In the genomic region with DNA sequence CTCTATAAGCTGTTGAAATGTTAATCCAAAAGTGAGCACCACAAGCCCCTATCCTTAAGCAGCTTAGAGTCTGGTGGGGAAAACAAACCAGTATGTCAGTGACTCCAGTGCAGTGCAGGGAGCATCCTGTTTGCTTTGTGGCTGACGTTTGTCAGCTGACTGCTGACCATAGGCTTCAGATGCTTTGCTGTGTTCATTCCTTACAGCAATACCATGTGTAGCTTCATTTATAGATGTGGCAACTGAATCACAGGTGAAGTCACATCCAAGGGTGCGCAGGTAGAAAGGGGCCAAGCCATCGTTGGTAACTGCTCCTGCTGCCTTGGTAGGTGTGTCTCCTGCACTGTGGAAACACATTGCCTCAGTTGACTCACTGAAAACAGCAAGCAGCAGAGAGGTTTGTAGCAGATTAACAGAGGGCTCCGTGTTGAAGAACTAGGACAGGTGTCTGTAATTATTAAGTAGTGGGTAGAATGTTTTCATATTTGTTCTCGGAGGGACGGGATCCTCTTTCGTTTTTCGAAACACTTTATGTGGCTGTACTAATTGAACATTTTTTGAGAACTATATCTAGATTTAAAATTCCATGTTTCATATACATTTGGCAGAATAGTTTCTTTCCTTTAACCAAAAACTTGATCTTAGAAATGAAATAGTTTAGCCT, we compare ENCODE assay signal across 8 cellular contexts. TPM values are rescaled to one million over a fixed set of nuclear protein-coding genes. Genes with fewer than 3 reads are reported as not detected.
A peak's percentile ranks its signal among the peaks of the same experiment; 100 is the strongest.
DNase-seq lines count a peak whose midpoint lies in the region; FAIRE-seq and TF ChIP-seq lines count a peak whose summit lies in the region.

No MANE protein-coding gene starts in this region.

- H3K79me2 ChIP-seq in KMS-11 (ENCODE audit: insufficient read depth, low read depth): peaks cover 55% of the 10 kb centered on the region

- H3K9me3 ChIP-seq in ascending aorta (no peaks in the 10 kb centered on the region), thymus (ENCODE audit: control insufficient read depth) (no peaks in the 10 kb centered on the region)

- FAIRE-seq in frontal cortex (lab: Jason Lieb, UNC): no peak

- peak overlapping the region; percentile 61 for H3K4me2 ChIP-seq in KMS-11

- H3K4me1 Mint-ChIP-seq in Calu3 (ENCODE audit: low read depth, unreplicated experiment): peaks cover 32% of the 10 kb centered on the region

- H3K4me3 ChIP-seq in KMS-11 (IDR thresholded peaks at IDR 0.05; ENCODE audit: insufficient read depth, low read depth, low read length) (no peak overlapping the region), ascending aorta (peak overlapping the region; percentile 88 to 97), thymus (ENCODE audit: low read length) (peak overlapping the region; percentile 66)

- no peak for TF ChIP-seq CTCF in Calu3 (IDR thresholded peaks at IDR 0.05; ENCODE audit: unreplicated experiment)
- TF ChIP-seq CTCF in KMS-11 (conservative IDR thresholded peaks at IDR 0.05; ENCODE audit: low read depth, low read length): no peak
- no peak for TF ChIP-seq CTCF in ascending aorta (IDR thresholded peaks at IDR 0.05)

- no peaks in the 10 kb centered on the region for H3K9me3 Mint-ChIP-seq in Calu3 (ENCODE audit: low read depth, unreplicated experiment)

- DNase-seq in Calu3: no peak
- no peak for DNase-seq in ascending aorta (ENCODE audit: low spot score in 2 of 2)
- peak; percentile 15 for DNase-seq in kidney glomerular epithelial cell (lab: John Stamatoyannopoulos, UW)
- DNase-seq in NCI-H510A (lab: John Stamatoyannopoulos, UW): no peak
- DNase-seq in HEK293T (ENCODE audit: extremely low spot score): no peak
- DNase-seq in frontal cortex (ENCODE audit: low spot score in 2 of 2): no peak

- peaks cover 34% of the 10 kb centered on the region for H3K4me1 ChIP-seq in KMS-11 (ENCODE audit: low read depth, poor library complexity, severe bottlenecking)
- peaks cover 3 to 5% of the 10 kb centered on the region in 2 donors for H3K4me1 ChIP-seq in ascending aorta
- H3K4me1 ChIP-seq in thymus (ENCODE audit: control insufficient read depth, insufficient read depth, low read length): peaks cover 24% of the 10 kb centered on the region

- peak overlapping the region; percentile 92 for H3K4me3 Mint-ChIP-seq in Calu3 (ENCODE audit: low read depth, unreplicated experiment)

- CTCF ChIA-PET in Calu3 (lab: Charles Lee) (interaction anchor here (1.3 kb wide), 1 partner anchor 110 kb away, joined by 4 read pairs; no protein-coding TSS in a partner anchor), HEK293T (lab: Yijun Ruan, JAX) (interaction anchor here (0.6 kb wide), 1 partner anchor 14 kb away, joined by 3 read pairs; no protein-coding TSS in a partner anchor)

- POLR2A ChIA-PET in HEK293T (lab: Yijun Ruan, JAX): interaction anchor here (1.3 to 1.5 kb wide), 3 partner anchors 71 to 95 kb away, joined by 4 to 6 read pairs (median 4); no protein-coding TSS in a partner anchor

- H3K36me3 Mint-ChIP-seq in Calu3 (ENCODE audit: insufficient read depth, unreplicated experiment): peaks cover 69% of the 10 kb centered on the region

- H3K36me3 ChIP-seq in KMS-11 (ENCODE audit: insufficient read depth): peaks cover 23% of the 10 kb centered on the region; the same call in 1 of the 2 replicates
- H3K36me3 ChIP-seq in ascending aorta: peaks cover 3 to 13% of the 10 kb centered on the region in 2 donors
- peaks cover 20% of the 10 kb centered on the region for H3K36me3 ChIP-seq in thymus (ENCODE audit: control insufficient read depth, insufficient read depth)

- peak overlapping the region; percentile 7; the same call in 1 of the 2 replicates for H3K9ac ChIP-seq in KMS-11

- H3K27ac ChIP-seq in KMS-11 (peak overlapping the region; percentile 42; the same call in 1 of the 2 replicates), ascending aorta (peak overlapping the region; percentile 63 to 94), thymus (ENCODE audit: low read depth) (peak overlapping the region; percentile 93)

- no peak overlapping the region for H2AFZ ChIP-seq in KMS-11 (ENCODE audit: low read depth)

- intact Hi-C loops in Calu3 (cut with micrococcal nuclease; ENCODE audit: unreplicated experiment): loop anchor here (2.0 to 5.0 kb wide), 2 partner anchors 61 to 107 kb away; no protein-coding TSS in a partner anchor
- intact Hi-C loops in ascending aorta (cut with DNase I): loop anchor here (2.0 to 10.0 kb wide), 5 partner anchors 45 to 1838 kb away; a partner anchor contains a TSS

- H3K27me3 ChIP-seq in KMS-11 (ENCODE audit: insufficient read depth, low read depth): no peaks in the 10 kb centered on the region
- no peaks in the 10 kb centered on the region for H3K27me3 ChIP-seq in ascending aorta
- no peaks in the 10 kb centered on the region for H3K27me3 ChIP-seq in thymus (ENCODE audit: control insufficient read depth, insufficient read depth)

- H3K27ac Mint-ChIP-seq in Calu3 (ENCODE audit: unreplicated experiment): peak overlapping the region; percentile 85

- no TSS peak for BruUV-seq in Calu3 (replicated peaks; lab: Mats Ljungman, UMichigan)

- no peaks in the 10 kb centered on the region for H3K27me3 Mint-ChIP-seq in Calu3 (ENCODE audit: unreplicated experiment)

- WGBS in thymus: 30% methylated on average over 8 of the region's 8 CpGs

- peaks cover 31% of the 10 kb centered on the region for H4K20me1 ChIP-seq in KMS-11 (ENCODE audit: insufficient read depth)

TF ChIP-seq in HEK293T, 16 proteins besides CTCF, POLR2A, EP300 and RAD21:
- no peak for TF ChIP-seq ARNT (IDR thresholded peaks at IDR 0.05)

RNA-seq across cellular contexts. Expression of a gene that starts 2.0 kb away (rescaled TPM):
- total RNA-seq in Calu3 (2022) (60.0 and 71.3 TPM in 2 replicates), ascending aorta (18.0 TPM), frontal cortex (105 TPM)
- polyA plus RNA-seq in thymus: 37.1 TPM

Comparison
In these comparisons a context has a peak if more than half of its experiments do, and no peak if none do; other contexts are left out.
1. H3K27ac ChIP-seq: peak in every context shown above with its lines; median percentile 93 in thymus; 78 in ascending aorta; 42 in KMS-11.